In the genomic region with DNA sequence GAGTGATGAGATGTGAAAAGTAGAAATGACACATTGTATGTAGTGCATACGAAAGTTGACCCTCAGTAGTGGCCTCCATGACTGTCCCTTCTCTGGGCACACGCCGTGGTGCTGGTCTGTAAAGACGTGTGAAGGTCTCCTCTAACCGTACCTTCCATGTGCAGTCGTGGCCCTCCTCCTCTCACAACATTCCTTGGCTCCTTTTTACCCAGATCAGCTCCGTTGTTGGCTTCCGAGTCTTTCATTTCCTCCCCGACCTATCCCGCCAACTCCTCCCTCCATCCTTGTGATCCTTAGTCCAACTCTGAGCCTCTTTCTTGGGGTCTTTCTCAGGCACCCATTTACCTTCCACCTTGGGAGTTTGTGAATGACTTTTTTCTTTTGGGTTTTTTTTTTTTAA, we compare ENCODE assay signal across 17 cellular contexts.
DNase-seq lines count a peak whose midpoint lies in the region; TF ChIP-seq lines count a peak whose summit lies in the region.
"Had no signal": no experiment of that assay in that cellular context is flagged by ENCODE, and none has a peak within 500 bp of the region (broad histone marks: within the 10 kb centered on the region; RNA-seq: fewer than 3 reads in every experiment).

No MANE protein-coding gene starts in this region.

- H3K27ac ChIP-seq in esophagus muscularis mucosa (replicated peaks in 1 of 4), result no peak overlapping the region
- H3K27ac ChIP-seq: BLaER1 had no signal

- WGBS in esophagus muscularis mucosa, result 81% methylated on average over 10 of the region's 10 CpGs

- H3K4me1 Mint-ChIP-seq in nephron progenitor cell, result peaks cover 31% of the 10 kb centered on the region
- H3K4me1 Mint-ChIP-seq: CD4-positive, alpha-beta memory T cell; CD4-positive, CD25-positive, alpha-beta regulatory T cell had no signal

- peaks cover 19% of the 10 kb centered on the region for H3K27me3 Mint-ChIP-seq in nephron progenitor cell (ENCODE audit: low read depth, poor library complexity)

- TF ChIP-seq CTCF in esophagus muscularis mucosa (IDR thresholded peaks at IDR 0.05) (no peak), nephron progenitor cell (IDR thresholded peaks at IDR 0.05) (no peak)

- H3K4me1 ChIP-seq in esophagus muscularis mucosa, result no peaks in the 10 kb centered on the region
- H3K4me1 ChIP-seq: BE2C, Caco-2 had no signal

- no peak for TF ChIP-seq POLR2A in esophagus muscularis mucosa (IDR thresholded peaks at IDR 0.05; ENCODE audit: low read depth)

- no peak overlapping the region for H3K4me3 Mint-ChIP-seq in nephron progenitor cell
- H3K4me3 Mint-ChIP-seq: CD14-positive monocyte; CD4-positive, alpha-beta memory T cell; CD4-positive, CD25-positive, alpha-beta regulatory T cell had no signal

- no peaks in the 10 kb centered on the region for H3K9me3 Mint-ChIP-seq in nephron progenitor cell

- H3K4me3 ChIP-seq in esophagus muscularis mucosa, result no peak overlapping the region
- H3K4me3 ChIP-seq: BLaER1 had no signal

- H3K36me3 ChIP-seq in esophagus muscularis mucosa, result no peaks in the 10 kb centered on the region
- H3K36me3 ChIP-seq: BE2C, BLaER1 had no signal

- H3K9me3 ChIP-seq in esophagus muscularis mucosa, result no peaks in the 10 kb centered on the region
- H3K9me3 ChIP-seq: BE2C, BLaER1, Caco-2 had no signal

- TF ChIP-seq EP300 in esophagus muscularis mucosa (IDR thresholded peaks at IDR 0.05), result no peak

- intact Hi-C loops in esophagus muscularis mucosa (cut with DNase I), result no loop called here

- no peaks in the 10 kb centered on the region for H3K36me3 Mint-ChIP-seq in nephron progenitor cell (ENCODE audit: low read depth)
- H3K36me3 Mint-ChIP-seq: CD14-positive monocyte; CD4-positive, alpha-beta memory T cell; CD4-positive, CD25-positive, alpha-beta regulatory T cell had no signal

- peak overlapping the region; percentile 48 for H3K27ac Mint-ChIP-seq in nephron progenitor cell
- H3K27ac Mint-ChIP-seq: CD4-positive, CD25-positive, alpha-beta regulatory T cell had no signal

- DNase-seq in esophagus muscularis mucosa (ENCODE audit: extremely low spot score) (peak; percentile 90), nephron progenitor cell (no peak), NCI-H345 treated with DMSO at 0.1 percent for 48 hours (lab: John Stamatoyannopoulos, UW; ENCODE audit: unreplicated experiment) (no peak), retina (no peak), SW480 (ENCODE audit: low spot score) (no peak)
- DNase-seq: 8988T; ACHN; BE2C; C1 segment of cervical spinal cord; Caco-2; Calu3; CD4-positive, alpha-beta memory T cell; CD4-positive, CD25-positive, alpha-beta regulatory T cell; DMS79 treated with DMSO at 0.1 percent for 48 hours; GF-D8 had no signal

- peaks cover 0 to 6% (median 0%) of the 10 kb centered on the region in 4 donors for H3K27me3 ChIP-seq in esophagus muscularis mucosa
- H3K27me3 ChIP-seq: BE2C, BLaER1 had no signal
